Comparison of ENCODE assay signal across 8 cellular contexts in the genomic region with DNA sequence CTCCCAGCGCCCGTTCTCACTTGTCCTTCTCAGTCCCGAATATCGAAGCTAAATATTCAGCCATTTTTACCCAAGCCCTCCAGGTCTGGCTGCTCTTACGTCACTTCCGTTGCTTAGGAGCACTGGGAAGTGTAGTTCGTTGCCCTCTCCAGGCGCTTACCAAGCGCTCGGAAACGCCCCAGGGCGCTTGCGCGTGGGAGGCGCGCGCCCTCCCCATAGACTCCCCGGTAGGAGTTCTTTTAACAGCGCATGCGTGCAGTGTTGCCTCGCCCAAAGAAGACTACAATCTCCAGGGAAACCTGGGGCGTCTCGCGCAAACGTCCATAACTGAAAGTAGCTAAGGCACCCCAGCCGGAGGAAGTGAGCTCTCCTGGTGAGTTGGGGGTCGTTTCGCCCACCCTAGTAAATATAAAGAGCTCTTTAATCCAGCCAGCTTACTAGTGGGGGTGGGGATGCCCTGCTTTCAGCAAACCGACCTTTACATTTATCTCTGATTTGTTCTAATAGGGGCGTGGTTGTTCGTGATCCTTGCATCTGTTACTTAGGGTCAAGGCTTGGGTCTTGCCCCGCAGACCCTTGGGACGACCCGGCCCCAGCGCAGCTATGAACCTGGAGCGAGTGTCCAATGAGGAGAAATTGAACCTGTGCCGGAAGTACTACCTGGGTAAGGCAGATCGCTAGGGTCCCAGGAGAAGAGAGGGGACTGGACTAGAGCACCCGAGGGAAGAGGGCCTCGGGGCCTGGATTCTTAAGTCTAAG. TPM values are rescaled to one million over a fixed set of nuclear protein-coding genes. Genes with fewer than 3 reads are reported as not detected.
DNase-seq lines count a peak whose midpoint lies in the region; ATAC-seq, FAIRE-seq and TF ChIP-seq lines count a peak whose summit lies in the region.

A gene with protein sequence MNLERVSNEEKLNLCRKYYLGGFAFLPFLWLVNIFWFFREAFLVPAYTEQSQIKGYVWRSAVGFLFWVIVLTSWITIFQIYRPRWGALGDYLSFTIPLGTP (plus strand): TSS at position 324 of the 759 bp plus-strand sequence. CDS start 280 bp downstream, at position 604.
A gene with protein sequence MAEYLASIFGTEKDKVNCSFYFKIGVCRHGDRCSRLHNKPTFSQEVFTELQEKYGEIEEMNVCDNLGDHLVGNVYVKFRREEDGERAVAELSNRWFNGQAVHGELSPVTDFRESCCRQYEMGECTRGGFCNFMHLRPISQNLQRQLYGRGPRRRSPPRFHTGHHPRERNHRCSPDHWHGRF (minus strand): TSS at position 91 of the 759 bp plus-strand sequence. CDS start 27 bp downstream, at position 64.

- 0 to 1% methylated on average over 40 of the region's 40 CpGs for WGBS in lung, 2 donors

- TF ChIP-seq CTCF in CD8-positive, alpha-beta T cell (IDR thresholded peaks at IDR 0.05), result no peak
- TF ChIP-seq CTCF in lung (IDR thresholded peaks at IDR 0.05; ENCODE audit: control extremely low read depth, extremely low read depth), result no peak

- H3K27me3 ChIP-seq in CD8-positive, alpha-beta T cell (ENCODE audit: insufficient read depth, low read length), result no peaks in the 10 kb centered on the region
- H3K27me3 ChIP-seq in lung (ENCODE audit: control insufficient read depth, insufficient read depth), result no peaks in the 10 kb centered on the region

- FAIRE-seq in HTR-8/SVneo (lab: Jason Lieb, UNC), result no peak

- H3K9me3 ChIP-seq in CD8-positive, alpha-beta T cell (ENCODE audit: low read length), result no peaks in the 10 kb centered on the region
- no peaks in the 10 kb centered on the region for H3K9me3 ChIP-seq in lung (ENCODE audit: control insufficient read depth in 2 of 2, insufficient read depth in 1 of 2, low read length in 1 of 2)

- peaks cover 62% of the 10 kb centered on the region for H3K4me1 Mint-ChIP-seq in CD8-positive, alpha-beta T cell (ENCODE audit: low read depth)

- ATAC-seq in CD8-positive, alpha-beta T cell, result peak; percentile 48
- ATAC-seq in GM21360 (IDR thresholded peaks at IDR 0.05; ENCODE audit: unreplicated experiment) (peak; percentile 41), lung (ENCODE audit: insufficient read depth, low FRiP score) (peak; percentile 80)

- peaks cover 60% of the 10 kb centered on the region for H3K4me1 ChIP-seq in CD8-positive, alpha-beta T cell (ENCODE audit: insufficient read depth, low read length)
- H3K4me1 ChIP-seq in lung (ENCODE audit: control insufficient read depth in 2 of 2, insufficient read depth in 2 of 2, low read length in 2 of 2), result peaks cover 0 to 12% of the 10 kb centered on the region in 2 donors

- H3K4me3 Mint-ChIP-seq in CD8-positive, alpha-beta T cell, result peak within 1 kb of the TSS; percentile 96

- peaks cover 21% of the 10 kb centered on the region for H3K36me3 Mint-ChIP-seq in CD8-positive, alpha-beta T cell

- CTCF ChIA-PET in CD8-positive, alpha-beta T cell (lab: Charles Lee), result interaction anchor here (0.7 to 1.1 kb wide), 3 partner anchors 11 to 53 kb away, joined by 4 to 5 read pairs (median 4); no protein-coding TSS in a partner anchor
- CTCF ChIA-PET in activated CD8-positive, alpha-beta memory T cell treated with anti-CD3 and anti-CD28 coated beads for 36 hours (lab: Charles Lee), result interaction anchor here (0.9 kb wide), 1 partner anchor 51 kb away, joined by 3 read pairs; no protein-coding TSS in a partner anchor

- POLR2A ChIA-PET in CD8-positive, alpha-beta T cell (lab: Charles Lee), result interaction anchor here (0.9 to 2.6 kb wide), 5 partner anchors 9 to 97 kb away, joined by 3 to 14 read pairs (median 7); a partner anchor contains a TSS
- POLR2A ChIA-PET in activated CD8-positive, alpha-beta memory T cell treated with anti-CD3 and anti-CD28 coated beads for 36 hours (lab: Charles Lee), result interaction anchor here (0.6 to 2.2 kb wide), 7 partner anchors 27 to 56 kb away, joined by 3 to 17 read pairs (median 6); no protein-coding TSS in a partner anchor

- H3K27ac Mint-ChIP-seq in CD8-positive, alpha-beta T cell, result peak within 1 kb of the TSS; percentile 100

- peak within 1 kb of the TSS; percentile 95 for H3K27ac ChIP-seq in CD8-positive, alpha-beta T cell (ENCODE audit: low read depth, low read length)
- H3K27ac ChIP-seq in lung (ENCODE audit: low read depth in 1 of 2, low read length in 1 of 2), result peak within 1 kb of the TSS; percentile 90 to 99

- peak within 1 kb of the TSS; percentile 94 for H3K4me3 ChIP-seq in CD8-positive, alpha-beta T cell (ENCODE audit: low read depth, low read length)
- H3K4me3 ChIP-seq in lung, result peak within 1 kb of the TSS; percentile 75

- H3K36me3 ChIP-seq in CD8-positive, alpha-beta T cell (ENCODE audit: insufficient read depth, low read length), result no peaks in the 10 kb centered on the region
- H3K36me3 ChIP-seq in lung (ENCODE audit: control insufficient read depth in 2 of 2, insufficient read depth in 2 of 2, low read length in 2 of 2), result peaks cover 0 to 4% of the 10 kb centered on the region in 2 donors

- H3K27me3 Mint-ChIP-seq in CD8-positive, alpha-beta T cell (ENCODE audit: low read depth), result no peaks in the 10 kb centered on the region

- no peaks in the 10 kb centered on the region for H3K9me3 Mint-ChIP-seq in CD8-positive, alpha-beta T cell

- DNase-seq in CD8-positive, alpha-beta T cell, result peak; percentile 90 to 98 (median 95)
- DNase-seq in HTR-8/SVneo (ENCODE audit: insufficient read length, low spot score) (peak; percentile 96), NOMO-1 treated with DMSO at 0.1 percent for 48 hours (lab: John Stamatoyannopoulos, UW; ENCODE audit: unreplicated experiment) (peak; percentile 99), lung (ENCODE audit: low spot score) (peak; percentile 97)
- DNase-seq in effector CD8-positive, alpha-beta T cell (lab: John Stamatoyannopoulos, UW), result peak; percentile 93
- DNase-seq in stimulated activated CD4-positive, alpha-beta T cell treated with anti-CD3 and anti-CD28 coated beads, TNF-alpha, amount 100 ng/mL, for 24 hours (ENCODE audit: low read depth in 3 of 3), result peak; percentile 92 to 93 (median 93)

- intact Hi-C loops in CD8-positive, alpha-beta T cell (cut with DNase I, micrococcal nuclease), result loop anchor here (1.0 to 10.0 kb wide), 11 partner anchors 28 to 1099 kb away; a partner anchor contains a TSS

RNA-seq across cellular contexts. Expression of the first gene that starts in this region (rescaled TPM):
- total RNA-seq in CD8-positive, alpha-beta T cell, result 10 to 100 TPM in 1 of 2 experiments, 1 to 10 TPM in 1; 9.4 to 11.1 TPM
- total RNA-seq in activated CD8-positive, alpha-beta memory T cell treated with anti-CD3 and anti-CD28 coated beads for 36 hours, result 10 to 100 TPM; 50.8 to 53.4 TPM
- 100 to 1,000 TPM in 1 of 2 donors, 10 to 100 TPM in 1; 36.8 to 129 TPM for total RNA-seq in lung
- polyA plus RNA-seq in lung, result 100 to 1,000 TPM in 1 of 2 donors, 10 to 100 TPM in 1; 84.2 to 196 TPM

RNA-seq across cellular contexts. Expression of the second gene that starts in this region (rescaled TPM):
- total RNA-seq in CD8-positive, alpha-beta T cell, result 10 to 100 TPM; 65.2 to 69.5 TPM
- total RNA-seq in activated CD8-positive, alpha-beta memory T cell treated with anti-CD3 and anti-CD28 coated beads for 36 hours, result 10 to 100 TPM; 24.9 to 26.6 TPM
- 10 to 100 TPM; 14.0 to 21.6 TPM for total RNA-seq in lung
- polyA plus RNA-seq in lung, result 10 to 100 TPM; 13.0 to 25.5 TPM

Comparison
In these comparisons a context has a peak if more than half of its experiments do, and no peak if none do; other contexts are left out.
1. Peak in every context shown above with its lines: DNase-seq, ATAC-seq, H3K4me3 ChIP-seq and H3K27ac ChIP-seq.